ENCODE assay signal across 8 cellular contexts in genomic region chr16:15028801-15029698, GRCh38. TPM values are rescaled to one million over a fixed set of nuclear protein-coding genes. Genes with fewer than 3 reads are reported as not detected.
A peak's percentile ranks its signal among the peaks of the same experiment; 100 is the strongest.
DNase-seq lines count a peak whose midpoint lies in the region; ATAC-seq, FAIRE-seq and TF ChIP-seq lines count a peak whose summit lies in the region.
"Not testable (repeated sequence)": the region's sequence is repeated elsewhere in the genome, so short reads cannot be mapped to it uniquely, and the experiment has no call there.

No MANE protein-coding gene starts in this region.

- not testable (repeated sequence) for TF ChIP-seq EP300 in A549 (IDR thresholded peaks at IDR 0.05)

- H3K4me3 Mint-ChIP-seq in GM23338; naive thymus-derived CD4-positive, alpha-beta T cell: not testable (repeated sequence)

- not testable (repeated sequence) for H3K9me3 Mint-ChIP-seq in GM23338; naive thymus-derived CD4-positive, alpha-beta T cell

- peak overlapping the region; percentile 81; the same call in 1 of the 2 replicates for H3K27ac Mint-ChIP-seq in GM23338
- H3K27ac Mint-ChIP-seq in naive thymus-derived CD4-positive, alpha-beta T cell = peak overlapping the region in 4 of 9 donors; percentile 12 to 51 (median 42)

- H3K9ac ChIP-seq in skeletal muscle satellite cell (ENCODE audit: low read depth, low read length) = peak overlapping the region; percentile 25

- peaks cover 13% of the 10 kb centered on the region; the same call in 1 of the 2 replicates for H3F3A ChIP-seq in GM23338 (replicated peaks; ENCODE audit: low read depth)

- not testable (repeated sequence) for H3K36me3 ChIP-seq in GM23338 (ENCODE audit: insufficient read depth)
- H3K36me3 ChIP-seq in left ventricle myocardium inferior = peaks cover 78% of the 10 kb centered on the region
- H3K36me3 ChIP-seq in naive thymus-derived CD4-positive, alpha-beta T cell (ENCODE audit: control insufficient read depth in 2 of 3, insufficient read depth in 3 of 3, low read length in 3 of 3) = peaks cover 5 to 69% (median 23%) of the 10 kb centered on the region in 3 experiments
- H3K36me3 ChIP-seq in skeletal muscle satellite cell (ENCODE audit: insufficient read depth, low read length) = peaks cover 49% of the 10 kb centered on the region

- H3K27ac ChIP-seq in A549; GM23338 (ENCODE audit: low read depth); naive thymus-derived CD4-positive, alpha-beta T cell (ENCODE audit: low read depth, low read length): not testable (repeated sequence)
- H3K27ac ChIP-seq in RWPE1 = peak overlapping the region; percentile 75
- H3K27ac ChIP-seq in angular gyrus (ENCODE audit: low read depth, low read length) = peak overlapping the region; percentile 19
- H3K27ac ChIP-seq in left ventricle myocardium inferior (replicated peaks) = peak overlapping the region; percentile 12

- not testable (repeated sequence) for H3K4me2 ChIP-seq in A549, GM23338
- peak overlapping the region; percentile 35 for H3K4me2 ChIP-seq in skeletal muscle satellite cell (ENCODE audit: low read length)

- not testable (repeated sequence) for H2AFZ ChIP-seq in GM23338

- not testable (repeated sequence) for H3K27me3 Mint-ChIP-seq in GM23338 (ENCODE audit: insufficient read depth, low read depth, poor library complexity); naive thymus-derived CD4-positive, alpha-beta T cell

- H3K4me3 ChIP-seq in A549; GM23338; left ventricle myocardium inferior; naive thymus-derived CD4-positive, alpha-beta T cell (ENCODE audit: low read length); skeletal muscle satellite cell (ENCODE audit: low read length): not testable (repeated sequence)

- FAIRE-seq in A549 (lab: Jason Lieb, UNC) = not testable (repeated sequence)

- TF ChIP-seq RAD21 in A549 (conservative IDR thresholded peaks at IDR 0.05 in 1 of 2, IDR thresholded peaks at IDR 0.05 in 1 of 2) = not testable (repeated sequence)

- H3K9me3 ChIP-seq in A549; left ventricle myocardium inferior (replicated peaks); naive thymus-derived CD4-positive, alpha-beta T cell (ENCODE audit: control insufficient read depth in 2 of 3, low read length in 3 of 3); skeletal muscle satellite cell (replicated peaks; ENCODE audit: low read length): not testable (repeated sequence)

- CTCF ChIA-PET in A549 (lab: Yijun Ruan, JAX); RWPE1 (lab: Yijun Ruan, JAX); naive thymus-derived CD4-positive, alpha-beta T cell (lab: Charles Lee): not testable (repeated sequence)

- POLR2A ChIA-PET in A549 (lab: Yijun Ruan, JAX); RWPE1 (lab: Yijun Ruan, JAX; ENCODE audit: low non-redundant PET); naive thymus-derived CD4-positive, alpha-beta T cell (lab: Charles Lee): not testable (repeated sequence)

- H3K4me1 ChIP-seq in A549; GM23338 (ENCODE audit: insufficient read depth); naive thymus-derived CD4-positive, alpha-beta T cell (ENCODE audit: control insufficient read depth in 2 of 2, insufficient read depth in 2 of 2, low read length in 2 of 2): not testable (repeated sequence)
- peaks cover 36% of the 10 kb centered on the region for H3K4me1 ChIP-seq in left ventricle myocardium inferior
- H3K4me1 ChIP-seq in skeletal muscle satellite cell (ENCODE audit: control insufficient read depth, insufficient read depth, low read length) = peaks cover 41% of the 10 kb centered on the region

- not testable (repeated sequence) for H4K20me1 ChIP-seq in GM23338 (replicated peaks; ENCODE audit: insufficient read depth)

- peaks cover 52% of the 10 kb centered on the region for H3K36me3 Mint-ChIP-seq in GM23338 (ENCODE audit: low read depth)
- H3K36me3 Mint-ChIP-seq in naive thymus-derived CD4-positive, alpha-beta T cell = peaks cover 11 to 51% (median 37%) of the 10 kb centered on the region in 5 donors

- H3K9me2 ChIP-seq in GM23338 (ENCODE audit: insufficient read depth) = not testable (repeated sequence)

- not testable (repeated sequence) for DNase-seq in A549 (ENCODE audit: low read depth in 1 of 2, low spot score in 1 of 2); GM23338 (ENCODE audit: low spot score); RWPE1 (ENCODE audit: low spot score); left ventricle myocardium inferior; naive thymus-derived CD4-positive, alpha-beta T cell
- DNase-seq in erythroblast (lab: John Stamatoyannopoulos, UW) = peak; percentile 37 to 53

- TF ChIP-seq CTCF in A549 (IDR thresholded peaks at IDR 0.05); GM23338 (conservative IDR thresholded peaks at IDR 0.05; ENCODE audit: low read depth in 2 of 2); RWPE1 (conservative IDR thresholded peaks at IDR 0.05; ENCODE audit: low read depth); left ventricle myocardium inferior (IDR thresholded peaks at IDR 0.05; ENCODE audit: borderline replicate concordance): not testable (repeated sequence)

- ATAC-seq in A549 = peak; percentile 26; a peak in 4 of 6 replicates
- ATAC-seq in GM23338 = not testable (repeated sequence)
- ATAC-seq in naive thymus-derived CD4-positive, alpha-beta T cell = peak; percentile 3

- peaks cover 15% of the 10 kb centered on the region for H3K4me1 Mint-ChIP-seq in GM23338
- peaks cover 14 to 21% (median 19%) of the 10 kb centered on the region in 7 donors for H3K4me1 Mint-ChIP-seq in naive thymus-derived CD4-positive, alpha-beta T cell

- intact Hi-C loops in left ventricle myocardium inferior (cut with micrococcal nuclease); naive thymus-derived CD4-positive, alpha-beta T cell (cut with micrococcal nuclease): not testable (repeated sequence)

- 85% methylated on average over 27 of the region's 27 CpGs for WGBS in A549 (ENCODE audit: missing lambda C conversion rate)

- not testable (repeated sequence) for TF ChIP-seq POLR2A in A549 (IDR thresholded peaks at IDR 0.05; ENCODE audit: low read length); erythroblast (IDR thresholded peaks at IDR 0.05; ENCODE audit: low read length)

- H3K79me2 ChIP-seq in GM23338 (replicated peaks; ENCODE audit: insufficient read depth) = not testable (repeated sequence)

- H3K27me3 ChIP-seq in GM23338 (ENCODE audit: insufficient read depth); left ventricle myocardium inferior (ENCODE audit: low read depth); naive thymus-derived CD4-positive, alpha-beta T cell (ENCODE audit: control insufficient read depth in 2 of 2, insufficient read depth in 2 of 2, low read length in 2 of 2); skeletal muscle satellite cell (ENCODE audit: control insufficient read depth, insufficient read depth, low read length): not testable (repeated sequence)

TF ChIP-seq in GM23338, 12 proteins besides CTCF, POLR2A, EP300 and RAD21:
- TF ChIP-seq POLR2AphosphoS5 (IDR thresholded peaks at IDR 0.05; ENCODE audit: low read depth) = peak; percentile 9; the same call in 1 of the 2 replicates

RNA-seq across cellular contexts. Expression of gene NTAN1, which starts 26.8 kb away (rescaled TPM):
- polyA plus RNA-seq in A549 (2011; rRNA removed) = 44.1 and 48.2 TPM in 2 replicates
- 31.4 and 36.2 TPM in 2 replicates for polyA plus RNA-seq in A549 (2012; cell fraction: cytosol; rRNA removed)
- 12.1 and 16.7 TPM in 2 replicates for polyA plus RNA-seq in A549 (2012; cell fraction: nucleus; rRNA removed)
- 38.8 to 45.5 TPM (median 42.1 TPM) in 3 replicates for polyA plus RNA-seq in A549 (2017; fragmentation: RNase III; extraction: RNeasy Plus Mini Kit Qiagen cat#74134 plus additional on column Dnase treatment)
- polyA minus RNA-seq in A549 (2011; rRNA and poly(A)+ RNA removed) = 54.8 and 70.2 TPM in 2 replicates
- total RNA-seq in GM23338 (2014; rRNA removed; shearing (Covaris generic)) = 31.4 and 39.4 TPM in 2 replicates
- polyA plus RNA-seq in GM23338 (2016; fragmentation: Nextera tagmentation; extraction: Ambion mirVana) = 51.0 and 53.4 TPM in 2 replicates
- 17.9 TPM for total RNA-seq in left ventricle myocardium inferior
- 10 to 100 TPM; 26.1 to 39.2 (median 28.7) TPM for total RNA-seq in naive thymus-derived CD4-positive, alpha-beta T cell
- 10 to 100 TPM; 50.3 to 54.0 TPM for polyA plus RNA-seq in naive thymus-derived CD4-positive, alpha-beta T cell
- total RNA-seq in skeletal muscle satellite cell (2012; rRNA removed) = 38.0 and 66.8 TPM in 2 replicates

RNA-seq across cellular contexts. Expression of gene PDXDC1, which starts 54.2 kb away (rescaled TPM):
- polyA plus RNA-seq in A549 (2011; rRNA removed) (73.9 and 97.2 TPM in 2 replicates), A549 (2017; fragmentation: RNase III; extraction: RNeasy Plus Mini Kit Qiagen cat#74134 plus additional on column Dnase treatment) (71.4 to 78.2 TPM (median 71.7 TPM) in 3 replicates), GM23338 (2016; fragmentation: Nextera tagmentation; extraction: Ambion mirVana) (39.0 and 40.0 TPM in 2 replicates)
- 34.3 and 40.0 TPM in 2 replicates for polyA plus RNA-seq in A549 (2012; cell fraction: cytosol; rRNA removed)
- 31.9 and 52.8 TPM in 2 replicates for polyA plus RNA-seq in A549 (2012; cell fraction: nucleus; rRNA removed)
- polyA minus RNA-seq in A549 (2011; rRNA and poly(A)+ RNA removed) = 82.8 and 95.5 TPM in 2 replicates
- total RNA-seq in GM23338 (2014; rRNA removed; shearing (Covaris generic)) = 86.1 and 91.6 TPM in 2 replicates
- 71.4 TPM for total RNA-seq in left ventricle myocardium inferior
- total RNA-seq in naive thymus-derived CD4-positive, alpha-beta T cell = 10 to 100 TPM; 50.6 to 79.4 (median 54.9) TPM
- 10 to 100 TPM; 28.6 to 44.5 TPM for polyA plus RNA-seq in naive thymus-derived CD4-positive, alpha-beta T cell
- total RNA-seq in skeletal muscle satellite cell (2012; rRNA removed) = 40.2 and 43.1 TPM in 2 replicates
